Comparison of ENCODE assay signal across 7 cellular contexts in genomic region chr16:35911899-35912298, GRCh38.
"Had no signal": no experiment of that assay in that cellular context is flagged by ENCODE, and none has a peak within 500 bp of the region (broad histone marks: within the 10 kb centered on the region; RNA-seq: fewer than 3 reads in every experiment).

No MANE protein-coding gene starts in this region.

- H3K4me1 Mint-ChIP-seq: GM23338, H9 had no signal

- H3K4me3 Mint-ChIP-seq: GM23338, H9, HFFc6 had no signal

- H3K27ac Mint-ChIP-seq: GM23338, H9, HFFc6 had no signal

- H3K4me3 ChIP-seq: GM23338, K562 had no signal

- ATAC-seq: GM23338, K562 had no signal

- H3K4me2 ChIP-seq: GM23338 had no signal

- DNase-seq: H9, HCEC 1CT, HFFc6, IMR-90, KG1 had no signal
